8 cellular contexts compared by ENCODE assay signal in genomic region chrX:57918750-57919436, GRCh38. TPM values are rescaled to one million over a fixed set of nuclear protein-coding genes. Genes with fewer than 3 reads are reported as not detected.
DNase-seq lines count a peak whose midpoint lies in the region; ATAC-seq lines count a peak whose summit lies in the region.

No MANE protein-coding gene starts in this region.

- no peaks in the 10 kb centered on the region for H3K4me1 ChIP-seq in right cardiac atrium (ENCODE audit: control insufficient read depth, insufficient read depth, low read length)

- peak; percentile 18 for DNase-seq in activated CD4-positive, alpha-beta memory T cell treated with anti-CD3 and anti-CD28 coated beads for 36 hours
- no peak for DNase-seq in activated CD4-positive, alpha-beta memory T cell treated with anti-CD3 and anti-CD28 coated beads, Interleukin-2, amount 10 ng/mL, durations not matched to agents 7 days and 5 days
- peak; percentile 7 for DNase-seq in T1000 (lab: John Stamatoyannopoulos, UW)
- DNase-seq in right cardiac atrium = peak; percentile 36 to 52 (median 52)
- DNase-seq in DMS153 treated with DMSO at 0.1 percent for 48 hours (lab: John Stamatoyannopoulos, UW; ENCODE audit: unreplicated experiment) = no peak
- no peak for DNase-seq in NCI-H187 treated with DMSO at 0.1 percent for 48 hours (lab: John Stamatoyannopoulos, UW)

- H3K4me1 Mint-ChIP-seq in activated CD4-positive, alpha-beta memory T cell treated with anti-CD3 and anti-CD28 coated beads for 36 hours (ENCODE audit: low read depth) = no peaks in the 10 kb centered on the region
- H3K4me1 Mint-ChIP-seq in activated CD4-positive, alpha-beta memory T cell treated with anti-CD3 and anti-CD28 coated beads, Interleukin-2, amount 10 ng/mL, durations not matched to agents 7 days and 5 days = no peaks in the 10 kb centered on the region

- intact Hi-C loops in activated CD4-positive, alpha-beta memory T cell treated with anti-CD3 and anti-CD28 coated beads for 36 hours (cut with micrococcal nuclease) = loop anchor here (1.0 to 10.0 kb wide), 4 partner anchors 102 to 1154 kb away; no protein-coding TSS in a partner anchor
- intact Hi-C loops in right cardiac atrium (cut with DNase I) = loop anchor here in 1 of 4 donors (5.0 kb wide), 1 partner anchor 97 kb away; no protein-coding TSS in a partner anchor

- no peak overlapping the region for H3K4me3 ChIP-seq in right cardiac atrium (ENCODE audit: low read length)

- no peaks in the 10 kb centered on the region for H3K9me3 Mint-ChIP-seq in activated CD4-positive, alpha-beta memory T cell treated with anti-CD3 and anti-CD28 coated beads for 36 hours
- H3K9me3 Mint-ChIP-seq in activated CD4-positive, alpha-beta memory T cell treated with anti-CD3 and anti-CD28 coated beads, Interleukin-2, amount 10 ng/mL, durations not matched to agents 7 days and 5 days = no peaks in the 10 kb centered on the region

- WGBS in right cardiac atrium = 36% methylated on average over 19 of the region's 19 CpGs

- no peaks in the 10 kb centered on the region for H3K36me3 Mint-ChIP-seq in activated CD4-positive, alpha-beta memory T cell treated with anti-CD3 and anti-CD28 coated beads for 36 hours
- no peaks in the 10 kb centered on the region for H3K36me3 Mint-ChIP-seq in activated CD4-positive, alpha-beta memory T cell treated with anti-CD3 and anti-CD28 coated beads, Interleukin-2, amount 10 ng/mL, durations not matched to agents 7 days and 5 days (ENCODE audit: low read depth)

- peak; percentile 59 for ATAC-seq in HG03432 (IDR thresholded peaks at IDR 0.05; ENCODE audit: unreplicated experiment)
- ATAC-seq in right cardiac atrium = peak; percentile 37 to 40
- no peak for ATAC-seq in HG02623 (IDR thresholded peaks at IDR 0.05; ENCODE audit: unreplicated experiment)

- POLR2A ChIA-PET in activated CD4-positive, alpha-beta memory T cell treated with anti-CD3 and anti-CD28 coated beads for 36 hours (lab: Charles Lee) = no interaction called here
- POLR2A ChIA-PET in activated CD4-positive, alpha-beta memory T cell treated with anti-CD3 and anti-CD28 coated beads, Interleukin-2, amount 10 ng/mL, durations not matched to agents 7 days and 5 days (lab: Charles Lee) = no interaction called here

- H3K27ac Mint-ChIP-seq in activated CD4-positive, alpha-beta memory T cell treated with anti-CD3 and anti-CD28 coated beads for 36 hours = no peak overlapping the region
- no peak overlapping the region for H3K27ac Mint-ChIP-seq in activated CD4-positive, alpha-beta memory T cell treated with anti-CD3 and anti-CD28 coated beads, Interleukin-2, amount 10 ng/mL, durations not matched to agents 7 days and 5 days

- H3K9me3 ChIP-seq in right cardiac atrium (ENCODE audit: control insufficient read depth, low read length) = no peaks in the 10 kb centered on the region

- no peak overlapping the region for H3K27ac ChIP-seq in right cardiac atrium (ENCODE audit: low read length)

- H3K27me3 Mint-ChIP-seq in activated CD4-positive, alpha-beta memory T cell treated with anti-CD3 and anti-CD28 coated beads for 36 hours = no peaks in the 10 kb centered on the region
- no peaks in the 10 kb centered on the region for H3K27me3 Mint-ChIP-seq in activated CD4-positive, alpha-beta memory T cell treated with anti-CD3 and anti-CD28 coated beads, Interleukin-2, amount 10 ng/mL, durations not matched to agents 7 days and 5 days

- CTCF ChIA-PET in activated CD4-positive, alpha-beta memory T cell treated with anti-CD3 and anti-CD28 coated beads for 36 hours (lab: Charles Lee) = interaction anchor here (0.9 to 1.9 kb wide), 2 partner anchors 17 to 98 kb away, joined by 3 to 12 read pairs; no protein-coding TSS in a partner anchor
- CTCF ChIA-PET in activated CD4-positive, alpha-beta memory T cell treated with anti-CD3 and anti-CD28 coated beads, Interleukin-2, amount 10 ng/mL, durations not matched to agents 7 days and 5 days (lab: Charles Lee) = no interaction called here

- H3K4me3 Mint-ChIP-seq in activated CD4-positive, alpha-beta memory T cell treated with anti-CD3 and anti-CD28 coated beads for 36 hours = no peak overlapping the region
- no peak overlapping the region for H3K4me3 Mint-ChIP-seq in activated CD4-positive, alpha-beta memory T cell treated with anti-CD3 and anti-CD28 coated beads, Interleukin-2, amount 10 ng/mL, durations not matched to agents 7 days and 5 days

- no peaks in the 10 kb centered on the region for H3K27me3 ChIP-seq in right cardiac atrium (ENCODE audit: control insufficient read depth, insufficient read depth)

RNA-seq across cellular contexts. Expression of gene ZXDA, which starts 8.6 kb away (rescaled TPM):
- 1 to 10 TPM; 2.7 to 3.4 TPM for total RNA-seq in activated CD4-positive, alpha-beta memory T cell treated with anti-CD3 and anti-CD28 coated beads for 36 hours
- 1 to 10 TPM; 3.8 to 4.2 TPM for total RNA-seq in activated CD4-positive, alpha-beta memory T cell treated with anti-CD3 and anti-CD28 coated beads, Interleukin-2, amount 10 ng/mL, durations not matched to agents 7 days and 5 days
- total RNA-seq in right cardiac atrium = 1 to 10 TPM; 3.8 to 4.7 (median 4.6) TPM
- 1.0 TPM for polyA plus RNA-seq in right cardiac atrium

Comparison
In these comparisons a context has a peak if more than half of its experiments do, and no peak if none do; other contexts are left out.
1. DNase-seq: peak in activated CD4-positive, alpha-beta memory T cell treated with anti-CD3 and anti-CD28 coated beads for 36 hours (single experiment), T1000 (single experiment) and right cardiac atrium (3 of 3); none in activated CD4-positive, alpha-beta memory T cell treated with anti-CD3 and anti-CD28 coated beads, Interleukin-2, amount 10 ng/mL, durations not matched to agents 7 days and 5 days (single experiment), DMS153 treated with DMSO at 0.1 percent for 48 hours (single experiment) and NCI-H187 treated with DMSO at 0.1 percent for 48 hours (single experiment).